ENCODE assay signal across 8 cellular contexts in the genomic region with DNA sequence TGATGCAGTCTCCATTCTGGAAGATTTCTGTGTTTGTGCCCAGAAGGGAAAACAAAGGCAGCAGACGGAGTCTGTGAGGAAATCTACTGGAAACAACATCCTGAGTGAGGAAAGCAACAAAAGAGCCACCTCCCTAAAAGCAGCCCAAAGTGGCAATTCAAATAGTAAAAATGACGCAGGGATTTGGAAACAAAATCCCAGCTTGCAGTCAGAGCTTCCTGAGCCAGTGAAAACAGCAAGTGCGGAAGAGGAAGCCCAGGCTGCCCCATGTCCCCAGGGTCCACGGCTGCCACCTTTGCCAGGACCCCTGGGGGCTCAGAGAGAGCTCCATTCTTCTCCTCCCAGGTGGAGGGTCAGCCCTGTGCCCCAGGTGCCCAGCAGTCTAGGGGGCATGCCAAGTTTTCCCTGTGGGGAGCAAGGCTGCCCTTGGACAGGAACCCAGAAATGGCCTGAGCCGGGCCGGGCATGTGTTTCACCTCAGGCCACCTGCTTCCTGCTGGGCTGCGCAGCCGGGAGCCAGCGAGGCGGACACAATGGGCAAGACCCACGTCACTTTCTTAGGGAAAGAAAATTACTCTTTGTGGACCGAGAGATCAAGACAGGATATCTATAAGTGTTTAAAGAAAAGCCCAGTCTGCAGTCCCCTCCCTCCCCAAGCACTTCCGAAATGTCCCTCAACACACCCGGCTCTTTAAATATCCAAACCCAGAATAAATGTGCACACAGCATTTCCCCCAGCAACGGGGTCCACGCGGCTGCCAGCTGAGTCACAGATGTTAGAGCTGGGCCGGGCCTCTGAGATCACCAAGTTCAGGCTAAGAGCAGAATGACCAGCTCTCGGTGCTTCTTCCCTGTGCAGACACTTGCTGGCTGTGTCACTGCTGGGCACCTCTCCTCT.
DNase-seq lines count a peak whose midpoint lies in the region; ATAC-seq and TF ChIP-seq lines count a peak whose summit lies in the region.

No MANE protein-coding gene starts in this region.

- no peaks in the 10 kb centered on the region for H3K27me3 ChIP-seq in BLaER1 treated with 17β-estradiol and CSF1 and Interleukin-3, amounts not matched to agents 10 nM and 100 nM
- H3K27me3 ChIP-seq in gastroesophageal sphincter (no peaks in the 10 kb centered on the region), parathyroid adenoma (ENCODE audit: control insufficient read depth, insufficient read depth, low read length) (no peaks in the 10 kb centered on the region)

- peaks cover 75 to 95% (median 81%) of the 10 kb centered on the region in 10 experiments for H3K4me1 ChIP-seq in BLaER1 treated with 17β-estradiol and CSF1 and Interleukin-3, amounts not matched to agents 10 nM and 100 nM
- H3K4me1 ChIP-seq in gastroesophageal sphincter (peaks cover 0 to 79% (median 39%) of the 10 kb centered on the region in 3 donors), parathyroid adenoma (no peaks in the 10 kb centered on the region)

- no peaks in the 10 kb centered on the region for H4K20me1 ChIP-seq in BLaER1 treated with 17β-estradiol and CSF1 and Interleukin-3, amounts not matched to agents 10 nM and 100 nM

- H3K27me3 Mint-ChIP-seq in activated T-cell treated with anti-CD3 and anti-CD28 coated beads, Interleukin-2, amount 50 U/mL, for 4 hours (ENCODE audit: low read depth), result peaks cover 2% of the 10 kb centered on the region

- ATAC-seq in gastroesophageal sphincter, result peak; percentile 83
- no peak for ATAC-seq in GM21619 (IDR thresholded peaks at IDR 0.05; ENCODE audit: unreplicated experiment)
- no peak for ATAC-seq in activated T-cell treated with anti-CD3 and anti-CD28 coated beads, Interleukin-2, amount 50 U/mL, for 4 hours

- no peak for TF ChIP-seq EP300 in gastroesophageal sphincter (IDR thresholded peaks at IDR 0.05)

- peak; percentile 93 for DNase-seq in RPMI7951 (ENCODE audit: low read depth)
- no peak for DNase-seq in GM10266 (ENCODE audit: extremely low spot score)
- DNase-seq in activated T-cell treated with anti-CD3 and anti-CD28 coated beads, Interleukin-2, amount 50 U/mL, for 4 hours, result no peak
- no peak for DNase-seq in GM19238 (ENCODE audit: insufficient read length, low spot score)

- H3K36me3 ChIP-seq in BLaER1 treated with 17β-estradiol and CSF1 and Interleukin-3, amounts not matched to agents 10 nM and 100 nM, result no peaks in the 10 kb centered on the region
- H3K36me3 ChIP-seq in gastroesophageal sphincter (no peaks in the 10 kb centered on the region), parathyroid adenoma (ENCODE audit: control insufficient read depth, insufficient read depth, low read length) (no peaks in the 10 kb centered on the region)

- peak overlapping the region; percentile 13 to 65 (median 45); a peak in 16 of 20 replicates for H3K4me3 ChIP-seq in BLaER1 treated with 17β-estradiol and CSF1 and Interleukin-3, amounts not matched to agents 10 nM and 100 nM
- H3K4me3 ChIP-seq in gastroesophageal sphincter, result peak overlapping the region in 1 of 2 donors; percentile 32
- no peak overlapping the region for H3K4me3 ChIP-seq in parathyroid adenoma (ENCODE audit: low read depth, low read length)

- H3K4me3 Mint-ChIP-seq in activated T-cell treated with anti-CD3 and anti-CD28 coated beads, Interleukin-2, amount 50 U/mL, for 4 hours, result no peak overlapping the region

- TF ChIP-seq CTCF in gastroesophageal sphincter (IDR thresholded peaks at IDR 0.05), result no peak
- TF ChIP-seq CTCF in parathyroid adenoma (IDR thresholded peaks at IDR 0.05), result no peak
- TF ChIP-seq CTCF in GM10266 (IDR thresholded peaks at IDR 0.05; ENCODE audit: control insufficient read depth, insufficient read depth, low read depth, missing control alignments), result no peak

- 33% methylated on average over 4 to 6 of the region's 19 CpGs for WGBS in gastroesophageal sphincter (ENCODE audit: low coverage in 1 of 2), 2 donors

- TF ChIP-seq POLR2A in gastroesophageal sphincter (IDR thresholded peaks at IDR 0.05), result peak in 1 of 2 donors; percentile 24

- H3K4me2 ChIP-seq in BLaER1 treated with 17β-estradiol and CSF1 and Interleukin-3, amounts not matched to agents 10 nM and 100 nM, result peak overlapping the region; percentile 91 to 99 (median 98)
- no peak overlapping the region for H3K4me2 ChIP-seq in parathyroid adenoma (ENCODE audit: low read length)

- H3K9me3 ChIP-seq in BLaER1 treated with 17β-estradiol and CSF1 and Interleukin-3, amounts not matched to agents 10 nM and 100 nM (replicated peaks in 1 of 11), result peaks cover 0 to 15% (median 3%) of the 10 kb centered on the region in 11 experiments; a peak in 18 of 22 replicates
- H3K9me3 ChIP-seq in gastroesophageal sphincter (no peaks in the 10 kb centered on the region), parathyroid adenoma (ENCODE audit: control insufficient read depth, low read length) (no peaks in the 10 kb centered on the region)

- no peaks in the 10 kb centered on the region for H3K36me3 Mint-ChIP-seq in activated T-cell treated with anti-CD3 and anti-CD28 coated beads, Interleukin-2, amount 50 U/mL, for 4 hours (ENCODE audit: insufficient read depth)

- H3K79me2 ChIP-seq in parathyroid adenoma, result no peaks in the 10 kb centered on the region

- no peaks in the 10 kb centered on the region for H3K4me1 Mint-ChIP-seq in activated T-cell treated with anti-CD3 and anti-CD28 coated beads, Interleukin-2, amount 50 U/mL, for 4 hours (ENCODE audit: low read depth)

- H3K27ac ChIP-seq in BLaER1 treated with 17β-estradiol and CSF1 and Interleukin-3, amounts not matched to agents 10 nM and 100 nM, result peak overlapping the region; percentile 72 to 90 (median 85)
- peak overlapping the region; percentile 79 to 90 (median 88) for H3K27ac ChIP-seq in gastroesophageal sphincter
- peak overlapping the region; percentile 79 for H3K27ac ChIP-seq in parathyroid adenoma

- peak overlapping the region; percentile 57 to 81 (median 74) for H3K9ac ChIP-seq in BLaER1 treated with 17β-estradiol and CSF1 and Interleukin-3, amounts not matched to agents 10 nM and 100 nM
- H3K9ac ChIP-seq in parathyroid adenoma, result no peak overlapping the region

- no peaks in the 10 kb centered on the region for H3K9me3 Mint-ChIP-seq in activated T-cell treated with anti-CD3 and anti-CD28 coated beads, Interleukin-2, amount 50 U/mL, for 4 hours

- H2AFZ ChIP-seq in parathyroid adenoma, result peak overlapping the region; percentile 46
